ENCODE assay signal across 8 cellular contexts in the genomic region with DNA sequence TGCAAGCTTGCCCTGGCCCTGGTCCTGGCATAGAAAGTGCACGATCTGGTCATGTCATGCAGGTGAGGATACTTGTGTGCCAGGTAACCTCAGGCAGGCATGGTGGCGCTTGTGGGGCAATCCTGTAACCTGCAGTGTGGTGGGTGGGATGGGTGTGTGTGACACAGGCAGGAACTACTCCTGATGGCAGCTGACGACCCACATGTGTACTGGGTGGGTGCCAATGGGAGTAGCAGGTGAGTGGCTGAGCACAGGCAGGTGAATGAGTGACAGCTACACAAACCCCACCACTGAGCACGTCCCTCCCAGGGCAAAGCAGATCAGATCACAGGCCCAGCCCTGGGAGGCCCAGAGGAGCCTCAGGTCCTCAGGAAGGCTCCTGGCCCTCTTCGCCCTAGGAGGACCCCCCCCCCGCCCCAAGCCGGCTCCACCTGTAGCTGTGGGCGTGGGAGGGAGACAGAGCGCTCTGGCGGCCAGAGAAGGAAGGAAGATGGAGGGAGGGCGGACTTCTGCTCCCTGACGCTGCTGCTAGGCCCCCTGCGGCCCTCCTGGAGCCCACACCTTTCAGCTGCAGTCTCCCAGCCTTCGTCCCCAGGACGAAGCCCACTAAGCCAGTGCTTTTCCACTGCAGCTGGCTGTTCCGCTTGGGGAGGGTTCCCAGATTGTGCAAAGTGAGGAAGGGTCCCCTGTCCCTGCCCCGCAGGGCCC. TPM values are rescaled to one million over a fixed set of nuclear protein-coding genes. Genes with fewer than 3 reads are reported as not detected.
DNase-seq lines count a peak whose midpoint lies in the region; ATAC-seq and TF ChIP-seq lines count a peak whose summit lies in the region.

No MANE protein-coding gene starts in this region.

- TF ChIP-seq CTCF in MM.1S (IDR thresholded peaks at IDR 0.05; ENCODE audit: low read length) (no peak), neural progenitor cell (IDR thresholded peaks at IDR 0.05) (no peak)

- peaks cover 26% of the 10 kb centered on the region for H3K4me1 ChIP-seq in CD4-positive, alpha-beta memory T cell (ENCODE audit: insufficient read depth, low read length)
- no peaks in the 10 kb centered on the region for H3K4me1 ChIP-seq in MM.1S (ENCODE audit: low read length)
- peaks cover 15 to 26% of the 10 kb centered on the region in 2 donors for H3K4me1 ChIP-seq in duodenal mucosa (ENCODE audit: control insufficient read depth in 1 of 2, insufficient read depth in 2 of 2, low read length in 2 of 2)
- peaks cover 8% of the 10 kb centered on the region for H3K4me1 ChIP-seq in neural progenitor cell

- no peaks in the 10 kb centered on the region for H3K27me3 ChIP-seq in CD4-positive, alpha-beta memory T cell (ENCODE audit: insufficient read depth, low read length)
- H3K27me3 ChIP-seq in MM.1S (replicated peaks; ENCODE audit: insufficient read depth, low read length) (peaks cover 5% of the 10 kb centered on the region; the same call in 1 of the 2 replicates), duodenal mucosa (ENCODE audit: control insufficient read depth in 1 of 2, insufficient read depth in 2 of 2, low read length in 2 of 2) (no peaks in the 10 kb centered on the region), neural progenitor cell (no peaks in the 10 kb centered on the region)

- ATAC-seq in GM21619 (IDR thresholded peaks at IDR 0.05; ENCODE audit: unreplicated experiment) (no peak), GM18907 (IDR thresholded peaks at IDR 0.05; ENCODE audit: unreplicated experiment) (no peak)

- H3F3A ChIP-seq in MM.1S (ENCODE audit: insufficient read depth, low read length), result no peaks in the 10 kb centered on the region
- peaks cover 20% of the 10 kb centered on the region for H3F3A ChIP-seq in neural progenitor cell (ENCODE audit: low read depth)

- no peaks in the 10 kb centered on the region for H3K9me2 ChIP-seq in MM.1S (replicated peaks; ENCODE audit: insufficient read depth, low read length)

- CTCF ChIA-PET in CD4-positive, alpha-beta memory T cell (lab: Charles Lee; ENCODE audit: partially characterized antibody), result interaction anchor here (1.1 to 1.7 kb wide), 3 partner anchors 20 to 59 kb away, joined by 3 to 8 read pairs (median 5); a partner anchor contains a TSS

- H3K9ac ChIP-seq in MM.1S (ENCODE audit: low read length) (no peak overlapping the region), duodenal mucosa (ENCODE audit: low read depth in 1 of 2, low read length in 2 of 2) (peak overlapping the region; percentile 87 to 91), neural progenitor cell (peak overlapping the region; percentile 24)

- no peaks in the 10 kb centered on the region for H3K36me3 ChIP-seq in CD4-positive, alpha-beta memory T cell (ENCODE audit: insufficient read depth, low read length)
- no peaks in the 10 kb centered on the region for H3K36me3 ChIP-seq in MM.1S (replicated peaks; ENCODE audit: insufficient read depth, low read length)
- H3K36me3 ChIP-seq in duodenal mucosa (ENCODE audit: control insufficient read depth in 1 of 2, insufficient read depth in 2 of 2, low read length in 2 of 2), result peaks cover 13 to 18% of the 10 kb centered on the region in 2 donors
- H3K36me3 ChIP-seq in neural progenitor cell, result no peaks in the 10 kb centered on the region

- no peak overlapping the region for H2AFZ ChIP-seq in MM.1S (ENCODE audit: low read length)
- H2AFZ ChIP-seq in neural progenitor cell (replicated peaks), result no peak overlapping the region

- peaks cover 24 to 33% of the 10 kb centered on the region in 2 donors for H3K36me3 Mint-ChIP-seq in CD4-positive, alpha-beta memory T cell
- peaks cover 12% of the 10 kb centered on the region for H3K36me3 Mint-ChIP-seq in neural progenitor cell

- DNase-seq in CD4-positive, alpha-beta memory T cell, result no peak
- no peak for DNase-seq in MM.1S
- DNase-seq in neural progenitor cell (ENCODE audit: low spot score), result peak; percentile 16
- DNase-seq in DMS53 (lab: John Stamatoyannopoulos, UW), result no peak
- no peak for DNase-seq in A172 (ENCODE audit: low spot score)

- H3K4me2 ChIP-seq in MM.1S (ENCODE audit: low read depth, low read length) (peak overlapping the region; percentile 95; the same call in 1 of the 2 replicates), neural progenitor cell (peak overlapping the region; percentile 89)

- H3K4me1 Mint-ChIP-seq in CD4-positive, alpha-beta memory T cell, result peaks cover 15 to 36% (median 26%) of the 10 kb centered on the region in 4 donors
- peaks cover 16% of the 10 kb centered on the region for H3K4me1 Mint-ChIP-seq in neural progenitor cell

- H3K9me3 ChIP-seq in CD4-positive, alpha-beta memory T cell (ENCODE audit: control insufficient read depth in 1 of 2, low read length in 2 of 2), result no peaks in the 10 kb centered on the region
- H3K9me3 ChIP-seq in MM.1S (replicated peaks; ENCODE audit: insufficient read depth, low read length) (no peaks in the 10 kb centered on the region), duodenal mucosa (ENCODE audit: control insufficient read depth in 1 of 2, low read length in 2 of 2) (peaks cover 6 to 18% of the 10 kb centered on the region in 2 donors), neural progenitor cell (ENCODE audit: low read depth) (no peaks in the 10 kb centered on the region)

- no peak overlapping the region for H3K4me3 ChIP-seq in CD4-positive, alpha-beta memory T cell (ENCODE audit: low read length in 2 of 2)
- peak overlapping the region; percentile 97; the same call in 1 of the 2 replicates for H3K4me3 ChIP-seq in MM.1S (ENCODE audit: low read length)
- H3K4me3 ChIP-seq in duodenal mucosa (ENCODE audit: low read depth in 1 of 2, low read length in 2 of 2), result peak overlapping the region; percentile 92 to 96
- H3K4me3 ChIP-seq in neural progenitor cell, result peak overlapping the region; percentile 86

- H3K4me3 Mint-ChIP-seq in CD4-positive, alpha-beta memory T cell, result peak overlapping the region in 7 of 8 donors; percentile 41 to 71 (median 55)
- peak overlapping the region; percentile 65 for H3K4me3 Mint-ChIP-seq in neural progenitor cell

- no peak overlapping the region for H3K27ac ChIP-seq in CD4-positive, alpha-beta memory T cell (ENCODE audit: low read depth, low read length)
- H3K27ac ChIP-seq in MM.1S (ENCODE audit: low read length) (no peak overlapping the region), duodenal mucosa (ENCODE audit: low read depth, low read length) (no peak overlapping the region), neural progenitor cell (no peak overlapping the region)

- H3K79me2 ChIP-seq in MM.1S (ENCODE audit: low read length) (no peaks in the 10 kb centered on the region), neural progenitor cell (ENCODE audit: low read depth) (peaks cover 4% of the 10 kb centered on the region)

- H3K27me3 Mint-ChIP-seq in CD4-positive, alpha-beta memory T cell, result peaks cover 4 to 7% of the 10 kb centered on the region in 2 donors
- peaks cover 6% of the 10 kb centered on the region for H3K27me3 Mint-ChIP-seq in neural progenitor cell (ENCODE audit: insufficient read depth, low read depth)

- peaks cover 0 to 14% (median 8%) of the 10 kb centered on the region in 8 donors for H3K9me3 Mint-ChIP-seq in CD4-positive, alpha-beta memory T cell
- peaks cover 9% of the 10 kb centered on the region for H3K9me3 Mint-ChIP-seq in neural progenitor cell

- intact Hi-C loops in CD4-positive, alpha-beta memory T cell (cut with micrococcal nuclease), result loop anchor here (1.0 to 5.0 kb wide), 2 partner anchors 41 to 280 kb away; a partner anchor contains a TSS

- H4K20me1 ChIP-seq in MM.1S (ENCODE audit: insufficient read depth, low read length), result no peaks in the 10 kb centered on the region
- no peaks in the 10 kb centered on the region for H4K20me1 ChIP-seq in neural progenitor cell (ENCODE audit: low read depth)

- POLR2A ChIA-PET in CD4-positive, alpha-beta memory T cell (lab: Charles Lee; ENCODE audit: partially characterized antibody), result interaction anchor here (1.1 to 1.6 kb wide), 5 partner anchors 55 to 268 kb away, joined by 3 to 26 read pairs (median 5); a partner anchor contains a TSS

- no peak overlapping the region for H3K27ac Mint-ChIP-seq in CD4-positive, alpha-beta memory T cell
- no peak overlapping the region for H3K27ac Mint-ChIP-seq in neural progenitor cell

RNA-seq across cellular contexts. Expression of a gene that starts 1.3 kb away (rescaled TPM):
- 10 to 100 TPM; 23.6 to 24.0 TPM for total RNA-seq in CD4-positive, alpha-beta memory T cell
- polyA plus RNA-seq in CD4-positive, alpha-beta memory T cell, result 10 to 100 TPM; 14.2 to 37.0 TPM
- 20.2 and 21.7 TPM in 2 replicates for total RNA-seq in neural progenitor cell (ENCODE audit: low replicate concordance)
- 0.05 TPM in 1 of 2 replicates, not detected in the other for total RNA-seq in A172 (2014; rRNA removed; shearing (Covaris generic))

RNA-seq across cellular contexts. Expression of a gene that starts 40.3 kb away (rescaled TPM):
- total RNA-seq in CD4-positive, alpha-beta memory T cell, result 10 to 100 TPM; 10.6 to 10.7 TPM
- polyA plus RNA-seq in CD4-positive, alpha-beta memory T cell, result 1 to 10 TPM; 8.0 to 9.3 TPM
- 7.6 and 12.7 TPM in 2 replicates for total RNA-seq in neural progenitor cell (ENCODE audit: low replicate concordance)
- total RNA-seq in A172 (2014; rRNA removed; shearing (Covaris generic)), result 6.6 and 10.0 TPM in 2 replicates

RNA-seq across cellular contexts. Expression of a gene that starts 55.2 kb away (rescaled TPM):
- total RNA-seq in CD4-positive, alpha-beta memory T cell, result 10 to 100 TPM; 50.8 to 53.3 TPM
- 10 to 100 TPM; 18.2 to 19.4 TPM for polyA plus RNA-seq in CD4-positive, alpha-beta memory T cell
- total RNA-seq in neural progenitor cell (ENCODE audit: low replicate concordance), result 50.9 and 74.5 TPM in 2 replicates
- total RNA-seq in A172 (2014; rRNA removed; shearing (Covaris generic)), result 0.77 and 2.5 TPM in 2 replicates

RNA-seq across cellular contexts. Expression of a gene that starts 55.7 kb away (rescaled TPM):
- under 1 TPM; 0.73 to 0.75 TPM for total RNA-seq in CD4-positive, alpha-beta memory T cell
- not detected for polyA plus RNA-seq in CD4-positive, alpha-beta memory T cell
- total RNA-seq in neural progenitor cell (ENCODE audit: low replicate concordance), result 0.03 TPM in 1 of 2 replicates, not detected in the other
- total RNA-seq in A172 (2014; rRNA removed; shearing (Covaris generic)), result not detected in 2 replicates

Comparison
In these comparisons a context has a peak if more than half of its experiments do, and no peak if none do; other contexts are left out.
1. H3K4me3 ChIP-seq: peak in MM.1S (single experiment), duodenal mucosa (2 of 2) and neural progenitor cell (single experiment); none in CD4-positive, alpha-beta memory T cell (0 of 2).
2. RNA of a gene that starts 1.3 kb away (total RNA-seq): 23.6 to 24.0 TPM in CD4-positive, alpha-beta memory T cell and 20.2 to 21.7 TPM in neural progenitor cell; 0.05 TPM in A172; every median in the first group is over 10 times any median in the second.
3. RNA of a gene that starts 55.2 kb away (total RNA-seq): 50.9 to 74.5 TPM in neural progenitor cell and 50.8 to 53.3 TPM in CD4-positive, alpha-beta memory T cell; 0.77 to 2.5 TPM in A172; every median in the first group is over 10 times any median in the second.